ENCODE assay signal across 29 cellular contexts in genomic region chr7:42580061-42580460, GRCh38.
"Had no signal": no experiment of that assay in that cellular context is flagged by ENCODE, and none has a peak within 500 bp of the region (broad histone marks: within the 10 kb centered on the region; RNA-seq: fewer than 3 reads in every experiment).

No MANE protein-coding gene starts in this region.

- DNase-seq: stimulated activated CD4-positive, alpha-beta T cell treated with anti-CD3 and anti-CD28 coated beads, Interleukin-2, amount 100 ng/mL, for 48 hours; stimulated activated CD4-positive, alpha-beta T cell treated with anti-CD3 and anti-CD28 coated beads, Interleukin-4, amount 100 ng/mL, for 1 hour; stimulated activated CD4-positive, alpha-beta T cell treated with anti-CD3 and anti-CD28 coated beads, Interleukin-4, amount 100 ng/mL, for 24 hours; stimulated activated CD4-positive, alpha-beta T cell treated with anti-CD3 and anti-CD28 coated beads, Interleukin-4, amount 100 ng/mL, for 4 hours; stimulated activated CD8-positive, alpha-beta memory T cell treated with anti-CD3 and anti-CD28 coated beads, Interleukin-4, amount 100 ng/mL, for 48 hours; stimulated activated naive B cell treated with anti-CD40 and anti-IgM and Interleukin-4, amounts not matched to agents 10 μg/mL and 1 μg/mL and 100 μg/mL, for 72 hours; stimulated activated naive CD4-positive, alpha-beta T cell; stimulated activated naive CD4-positive, alpha-beta T cell treated with Interleukin-2 at 50 U/mL for 16 hours; stimulated activated naive CD8-positive, alpha-beta T cell treated with anti-CD3 and anti-CD28 coated beads, Interleukin-15, amount 100 ng/mL, for 72 hours; stimulated activated naive CD8-positive, alpha-beta T cell treated with anti-CD3 and anti-CD28 coated beads, Interleukin-15, Interleukin-2, amounts not matched to agents 100 U/mL and 50 U/mL, for 24 hours; stomach; substantia nigra; testis; thyroid gland; tibial artery; transverse colon; trophoblast cell; upper lobe of left lung; upper lobe of right lung; uterus had no signal

- H3K27ac ChIP-seq: stomach, suprapubic skin, testis, thoracic aorta, thyroid gland, tibial artery, tibial nerve, transverse colon, upper lobe of left lung, upper lobe of right lung, uterus, vagina had no signal

- H3K27me3 ChIP-seq: stomach, suprapubic skin, testis, thyroid gland, tibial artery, tibial nerve, transverse colon, upper lobe of left lung, upper lobe of right lung, uterus, vagina had no signal

- H3K9me3 ChIP-seq: suprapubic skin, testis, thyroid gland, upper lobe of right lung, vagina had no signal

- H3K27me3 Mint-ChIP-seq: stimulated activated memory B cell treated with anti-CD40 and anti-IgM and Interleukin-4, amounts not matched to agents 10 μg/mL and 1 μg/mL and 100 μg/mL, for 72 hours; stimulated activated naive B cell treated with anti-CD40 and anti-IgM and Interleukin-4, amounts not matched to agents 10 μg/mL and 1 μg/mL and 100 μg/mL, for 72 hours; stimulated activated naive CD8-positive, alpha-beta T cell treated with anti-CD3 and anti-CD28 coated beads, Interleukin-15, amount 100 ng/mL, for 72 hours; stimulated activated naive CD8-positive, alpha-beta T cell treated with anti-CD3 and anti-CD28 coated beads, Interleukin-15, Interleukin-2, amounts not matched to agents 100 ng/mL and 50 ng/mL, for 24 hours; type B pancreatic cell had no signal

- H3K4me3 Mint-ChIP-seq: stimulated activated effector memory CD8-positive, alpha-beta T cell treated with anti-CD3 and anti-CD28 coated beads, Interleukin-12 subunit alpha, Interleukin-12 subunit beta, amount 100 ng/mL, for 72 hours; stimulated activated memory B cell treated with anti-CD40 and anti-IgM and Interleukin-4, amounts not matched to agents 10 μg/mL and 1 μg/mL and 100 μg/mL, for 72 hours; stimulated activated naive B cell treated with anti-CD40 and anti-IgM and Interleukin-4, amounts not matched to agents 10 μg/mL and 1 μg/mL and 100 μg/mL, for 72 hours; stimulated activated naive CD8-positive, alpha-beta T cell treated with anti-CD3 and anti-CD28 coated beads, Interleukin-15, amount 100 ng/mL, for 72 hours; stimulated activated naive CD8-positive, alpha-beta T cell treated with anti-CD3 and anti-CD28 coated beads, Interleukin-15, Interleukin-2, amounts not matched to agents 100 ng/mL and 50 ng/mL, for 24 hours; type B pancreatic cell had no signal

- ATAC-seq: stimulated activated effector memory CD8-positive, alpha-beta T cell treated with anti-CD3 and anti-CD28 coated beads, Interleukin-12 subunit alpha, Interleukin-12 subunit beta, amount 100 ng/mL, for 72 hours; stimulated activated memory B cell treated with anti-CD40 and anti-IgM and Interleukin-4, amounts not matched to agents 10 μg/mL and 1 μg/mL and 100 μg/mL, for 72 hours; stimulated activated naive B cell treated with anti-CD40 and anti-IgM and Interleukin-4, amounts not matched to agents 10 μg/mL and 1 μg/mL and 100 μg/mL, for 72 hours; stimulated activated naive CD8-positive, alpha-beta T cell treated with anti-CD3 and anti-CD28 coated beads, Interleukin-15, amount 100 ng/mL, for 72 hours; stimulated activated naive CD8-positive, alpha-beta T cell treated with anti-CD3 and anti-CD28 coated beads, Interleukin-15, Interleukin-2, amounts not matched to agents 100 U/mL and 50 U/mL, for 24 hours; upper lobe of right lung had no signal

- H3K36me3 ChIP-seq: stomach, suprapubic skin, thoracic aorta, thyroid gland, tibial artery, tibial nerve, transverse colon, upper lobe of left lung, upper lobe of right lung, vagina had no signal

- H3K27ac Mint-ChIP-seq: stimulated activated effector memory CD8-positive, alpha-beta T cell treated with anti-CD3 and anti-CD28 coated beads, Interleukin-12 subunit alpha, Interleukin-12 subunit beta, amount 100 ng/mL, for 72 hours; stimulated activated memory B cell treated with anti-CD40 and anti-IgM and Interleukin-4, amounts not matched to agents 10 μg/mL and 1 μg/mL and 100 μg/mL, for 72 hours; stimulated activated naive B cell treated with anti-CD40 and anti-IgM and Interleukin-4, amounts not matched to agents 10 μg/mL and 1 μg/mL and 100 μg/mL, for 72 hours; stimulated activated naive CD8-positive, alpha-beta T cell treated with anti-CD3 and anti-CD28 coated beads, Interleukin-15, Interleukin-2, amounts not matched to agents 100 ng/mL and 50 ng/mL, for 24 hours; type B pancreatic cell had no signal

- H3K36me3 Mint-ChIP-seq: stimulated activated effector memory CD8-positive, alpha-beta T cell treated with anti-CD3 and anti-CD28 coated beads, Interleukin-12 subunit alpha, Interleukin-12 subunit beta, amount 100 ng/mL, for 72 hours; stimulated activated memory B cell treated with anti-CD40 and anti-IgM and Interleukin-4, amounts not matched to agents 10 μg/mL and 1 μg/mL and 100 μg/mL, for 72 hours; stimulated activated naive B cell treated with anti-CD40 and anti-IgM and Interleukin-4, amounts not matched to agents 10 μg/mL and 1 μg/mL and 100 μg/mL, for 72 hours; type B pancreatic cell had no signal

- FAIRE-seq: urothelium cell line had no signal

- H3K4me1 ChIP-seq: suprapubic skin, testis, thyroid gland, tibial nerve, uterus, vagina had no signal

- H3K4me3 ChIP-seq: stomach, suprapubic skin, testis, thoracic aorta, thyroid gland, tibial artery, tibial nerve, transverse colon, upper lobe of left lung, upper lobe of right lung, uterus, vagina had no signal

- H3K9me3 Mint-ChIP-seq: type B pancreatic cell had no signal

- H3K4me1 Mint-ChIP-seq: stimulated activated effector memory CD8-positive, alpha-beta T cell treated with anti-CD3 and anti-CD28 coated beads, Interleukin-12 subunit alpha, Interleukin-12 subunit beta, amount 100 ng/mL, for 72 hours; stimulated activated memory B cell treated with anti-CD40 and anti-IgM and Interleukin-4, amounts not matched to agents 10 μg/mL and 1 μg/mL and 100 μg/mL, for 72 hours; stimulated activated naive B cell treated with anti-CD40 and anti-IgM and Interleukin-4, amounts not matched to agents 10 μg/mL and 1 μg/mL and 100 μg/mL, for 72 hours; stimulated activated naive CD8-positive, alpha-beta T cell treated with anti-CD3 and anti-CD28 coated beads, Interleukin-15, amount 100 ng/mL, for 72 hours had no signal
